In genomic region chr17:82650723-82651122, GRCh38 we compare ENCODE assay signal across 15 cellular contexts. TPM values are rescaled to one million over a fixed set of nuclear protein-coding genes. Genes with fewer than 3 reads are reported as not detected.
DNase-seq lines count a peak whose midpoint lies in the region; ATAC-seq and TF ChIP-seq lines count a peak whose summit lies in the region.
"Had no signal": no experiment of that assay in that cellular context is flagged by ENCODE, and none has a peak within 500 bp of the region (broad histone marks: within the 10 kb centered on the region; RNA-seq: fewer than 3 reads in every experiment).

No MANE protein-coding gene starts in this region.

- CTCF ChIA-PET in T-cell (lab: Charles Lee), result no interaction called here

- no peak overlapping the region for H3K4me3 Mint-ChIP-seq in activated T-cell treated with anti-CD3 and anti-CD28 coated beads, Interleukin-2, amount 50 U/mL, for 72 hours
- no peak overlapping the region for H3K4me3 Mint-ChIP-seq in activated T-cell treated with anti-CD3 and anti-CD28 coated beads, Interleukin-2, amount 50 U/mL, for 24 hours
- H3K4me3 Mint-ChIP-seq in T-cell (no peak overlapping the region), neural crest cell (peak overlapping the region; percentile 18)

- no peak for ATAC-seq in activated T-cell treated with anti-CD3 and anti-CD28 coated beads, Interleukin-2, amount 50 U/mL, for 72 hours (replicated peaks in 1 of 2)
- no peak for ATAC-seq in T-cell (replicated peaks in 1 of 4)
- no peak for ATAC-seq in esophagus mucosa
- ATAC-seq in HG02623 (IDR thresholded peaks at IDR 0.05; ENCODE audit: unreplicated experiment), result no peak

- POLR2A ChIA-PET in T-cell (lab: Charles Lee), result no interaction called here

- H3K27me3 Mint-ChIP-seq in activated T-cell treated with anti-CD3 and anti-CD28 coated beads, Interleukin-2, amount 50 U/mL, for 72 hours (ENCODE audit: low read depth), result no peaks in the 10 kb centered on the region
- no peaks in the 10 kb centered on the region for H3K27me3 Mint-ChIP-seq in activated T-cell treated with anti-CD3 and anti-CD28 coated beads, Interleukin-2, amount 50 U/mL, for 24 hours
- H3K27me3 Mint-ChIP-seq in T-cell (no peaks in the 10 kb centered on the region), neural crest cell (ENCODE audit: low read depth) (no peaks in the 10 kb centered on the region)
- H3K27me3 Mint-ChIP-seq: B cell; CD4-positive, alpha-beta memory T cell had no signal

- peaks cover 0 to 4% of the 10 kb centered on the region in 2 donors for H3K36me3 Mint-ChIP-seq in activated T-cell treated with anti-CD3 and anti-CD28 coated beads, Interleukin-2, amount 50 U/mL, for 72 hours (ENCODE audit: insufficient read depth in 2 of 2)
- H3K36me3 Mint-ChIP-seq in activated T-cell treated with anti-CD3 and anti-CD28 coated beads, Interleukin-2, amount 50 U/mL, for 24 hours (ENCODE audit: low read depth), result peaks cover 10% of the 10 kb centered on the region
- H3K36me3 Mint-ChIP-seq in T-cell, result no peaks in the 10 kb centered on the region
- H3K36me3 Mint-ChIP-seq in neural crest cell (ENCODE audit: low read depth), result no peaks in the 10 kb centered on the region

- no peaks in the 10 kb centered on the region for H3K9me3 Mint-ChIP-seq in activated T-cell treated with anti-CD3 and anti-CD28 coated beads, Interleukin-2, amount 50 U/mL, for 72 hours
- no peaks in the 10 kb centered on the region for H3K9me3 Mint-ChIP-seq in activated T-cell treated with anti-CD3 and anti-CD28 coated beads, Interleukin-2, amount 50 U/mL, for 24 hours
- no peaks in the 10 kb centered on the region for H3K9me3 Mint-ChIP-seq in T-cell
- no peaks in the 10 kb centered on the region for H3K9me3 Mint-ChIP-seq in neural crest cell

- TF ChIP-seq CTCF in neural crest cell (conservative IDR thresholded peaks at IDR 0.05), result no peak

- peaks cover 23% of the 10 kb centered on the region for H3K4me1 Mint-ChIP-seq in activated T-cell treated with anti-CD3 and anti-CD28 coated beads, Interleukin-2, amount 50 U/mL, for 72 hours (ENCODE audit: low read depth)
- peaks cover 11% of the 10 kb centered on the region for H3K4me1 Mint-ChIP-seq in activated T-cell treated with anti-CD3 and anti-CD28 coated beads, Interleukin-2, amount 50 U/mL, for 24 hours (ENCODE audit: low read depth)
- peaks cover 15 to 24% (median 19%) of the 10 kb centered on the region in 3 donors for H3K4me1 Mint-ChIP-seq in T-cell
- peaks cover 11% of the 10 kb centered on the region for H3K4me1 Mint-ChIP-seq in neural crest cell

- no peak for DNase-seq in activated T-cell treated with anti-CD3 and anti-CD28 coated beads, Interleukin-2, amount 50 U/mL, for 72 hours
- no peak for DNase-seq in activated T-cell treated with anti-CD3 and anti-CD28 coated beads, Interleukin-2, amount 50 U/mL, for 24 hours
- no peak for DNase-seq in T-cell
- DNase-seq in ecto neural progenitor cell (ENCODE audit: low spot score), result peak; percentile 45
- DNase-seq in neural crest cell (ENCODE audit: low read depth, low spot score), result no peak
- no peak for DNase-seq in GF-D8 (lab: John Stamatoyannopoulos, UW)
- DNase-seq: 8988T, C1 segment of cervical spinal cord, DMS79, GOT3, HCEC 1CT had no signal

- peak overlapping the region; percentile 71 for H3K27ac Mint-ChIP-seq in activated T-cell treated with anti-CD3 and anti-CD28 coated beads, Interleukin-2, amount 50 U/mL, for 72 hours
- no peak overlapping the region for H3K27ac Mint-ChIP-seq in activated T-cell treated with anti-CD3 and anti-CD28 coated beads, Interleukin-2, amount 50 U/mL, for 24 hours
- peak overlapping the region; percentile 30 to 72 for H3K27ac Mint-ChIP-seq in T-cell
- H3K27ac Mint-ChIP-seq in neural crest cell (ENCODE audit: unreplicated experiment), result no peak overlapping the region

RNA-seq across cellular contexts. Expression of gene WDR45B, which starts 2.5 kb away (rescaled TPM):
- 10 to 100 TPM; 51.1 to 52.3 TPM for total RNA-seq in activated T-cell treated with anti-CD3 and anti-CD28 coated beads, Interleukin-2, amount 50 U/mL, for 72 hours
- total RNA-seq in T-cell, result 10 to 100 TPM; 57.3 to 81.5 (median 59.4) TPM
- total RNA-seq in neural crest cell, result 57.1 and 64.6 TPM in 2 replicates
- total RNA-seq in esophagus mucosa, result 63.8 TPM

RNA-seq across cellular contexts. Expression of gene RAB40B, which starts 47.8 kb away (rescaled TPM):
- total RNA-seq in activated T-cell treated with anti-CD3 and anti-CD28 coated beads, Interleukin-2, amount 50 U/mL, for 72 hours, result 1 to 10 TPM; 2.5 to 3.1 TPM
- total RNA-seq in T-cell, result 1 to 10 TPM; 4.4 to 8.7 (median 7.1) TPM
- 5.6 and 8.9 TPM in 2 replicates for total RNA-seq in neural crest cell
- 6.6 TPM for total RNA-seq in esophagus mucosa

Comparison
In these comparisons a context has a peak if more than half of its experiments do, and no peak if none do; other contexts are left out.
1. H3K27ac Mint-ChIP-seq: peak in activated T-cell treated with anti-CD3 and anti-CD28 coated beads, Interleukin-2, amount 50 U/mL, for 72 hours (single experiment) and T-cell (2 of 2); none in activated T-cell treated with anti-CD3 and anti-CD28 coated beads, Interleukin-2, amount 50 U/mL, for 24 hours (single experiment) and neural crest cell (single experiment).